21 cellular contexts compared by ENCODE assay signal in genomic region chr2:177728920-177729319, GRCh38.
"Had no signal": no experiment of that assay in that cellular context is flagged by ENCODE, and none has a peak within 500 bp of the region (broad histone marks: within the 10 kb centered on the region; RNA-seq: fewer than 3 reads in every experiment).

No MANE protein-coding gene starts in this region.

- H3K4me3 ChIP-seq: colonic mucosa, dorsolateral prefrontal cortex, esophagus muscularis mucosa, left ventricle myocardium inferior, pancreas, upper lobe of left lung had no signal

- H3K27me3 ChIP-seq: colonic mucosa, esophagus muscularis mucosa, upper lobe of left lung had no signal

- ATAC-seq: activated CD4-positive, CD25-positive, alpha-beta regulatory T cell treated with anti-CD3 and anti-CD28 coated beads, Interleukin-2, amount 50 U/mL, for 24 hours; activated CD8-positive, alpha-beta memory T cell treated with anti-CD3 and anti-CD28 coated beads, Interleukin-2, amount 10 ng/mL, durations not matched to agents 7 days and 5 days; activated CD8-positive, alpha-beta T cell treated with anti-CD3 and anti-CD28 coated beads for 36 hours; pancreas; right cardiac atrium had no signal

- H3K36me3 ChIP-seq: colonic mucosa, esophagus muscularis mucosa, left ventricle myocardium inferior, pancreas, upper lobe of left lung had no signal

- H3K27ac ChIP-seq: colonic mucosa, dorsolateral prefrontal cortex, esophagus muscularis mucosa, left ventricle myocardium inferior, pancreas, upper lobe of left lung, VCaP had no signal

- H3K9me3 ChIP-seq: colonic mucosa, esophagus muscularis mucosa, left ventricle myocardium inferior, pancreas, upper lobe of left lung had no signal

- DNase-seq: activated CD4-positive, alpha-beta T cell treated with anti-CD3 and anti-CD28 coated beads, Interleukin-2, amount 10 ng/mL, durations not matched to agents 7 days and 5 days; activated CD8-positive, alpha-beta memory T cell treated with anti-CD3 and anti-CD28 coated beads, Interleukin-2, amount 10 ng/mL, durations not matched to agents 7 days and 5 days; activated CD8-positive, alpha-beta T cell treated with anti-CD3 and anti-CD28 coated beads for 36 hours; activated gamma-delta T cell treated with Interleukin-2 at 50 U/mL for 16 hours; activated T-cell treated with anti-CD3 and anti-CD28 coated beads for 4 hours; aorta; colonic mucosa; dorsolateral prefrontal cortex; glutamatergic neuron; hypothalamus; left ventricle myocardium inferior; nephron progenitor cell; pancreas; right cardiac atrium; stimulated activated CD4-positive, alpha-beta T cell treated with anti-CD3 and anti-CD28 coated beads, Interleukin-4, amount 100 ng/mL, for 24 hours; stimulated activated naive CD4-positive, alpha-beta T cell treated with Interleukin-2 at 50 U/mL for 16 hours; upper lobe of left lung had no signal

- H3K4me1 ChIP-seq: colonic mucosa, left ventricle myocardium inferior, pancreas had no signal

- FAIRE-seq: frontal cortex, pancreas had no signal
